Comparison of ENCODE assay signal across 8 cellular contexts in genomic region chr10:12041766-12042408, GRCh38. TPM values are rescaled to one million over a fixed set of nuclear protein-coding genes. Genes with fewer than 3 reads are reported as not detected.
DNase-seq lines count a peak whose midpoint lies in the region; ATAC-seq and TF ChIP-seq lines count a peak whose summit lies in the region.

No MANE protein-coding gene starts in this region.

- H3K36me3 Mint-ChIP-seq in activated naive CD4-positive, alpha-beta T cell treated with anti-CD3 and anti-CD28 coated beads, Interleukin-2, amount 50 U/mL, for 72 hours, result peaks cover 15 to 18% of the 10 kb centered on the region in 2 donors

- ATAC-seq in activated naive CD4-positive, alpha-beta T cell treated with anti-CD3 and anti-CD28 coated beads, Interleukin-2, amount 50 U/mL, for 72 hours, result peak; percentile 11 to 39

- no peaks in the 10 kb centered on the region for H3K9me3 ChIP-seq in iPS DF 6.9 (ENCODE audit: control insufficient read depth, insufficient read depth, low read length)

- H3K4me1 ChIP-seq in iPS DF 6.9 (ENCODE audit: control insufficient read depth, insufficient read depth, low read length), result no peaks in the 10 kb centered on the region

- H3K27me3 ChIP-seq in iPS DF 6.9 (ENCODE audit: control insufficient read depth, insufficient read depth, low read length), result no peaks in the 10 kb centered on the region

- WGBS in iPS DF 6.9 (ENCODE audit: insufficient coverage, insufficient read length), result no CpG with 5 or more reads among the region's 26 CpGs

- H3K27ac Mint-ChIP-seq in activated naive CD4-positive, alpha-beta T cell treated with anti-CD3 and anti-CD28 coated beads, Interleukin-2, amount 50 U/mL, for 72 hours, result peak overlapping the region; percentile 94 to 100

- DNase-seq in A172 (ENCODE audit: low spot score) (peak; percentile 46), NCI-H146 treated with DMSO at 0.1 percent for 48 hours (lab: John Stamatoyannopoulos, UW; ENCODE audit: unreplicated experiment) (peak; percentile 14), iPS DF 6.9 (ENCODE audit: low read depth, low spot score) (no peak), skeletal muscle cell (ENCODE audit: low read depth) (no peak), OCI-M2 (lab: John Stamatoyannopoulos, UW; ENCODE audit: unreplicated experiment) (no peak), SKM-1 treated with dmso at 0.1 percent for 144 hours (lab: John Stamatoyannopoulos, UW; ENCODE audit: unreplicated experiment) (no peak)
- peak; percentile 37 to 59 for DNase-seq in activated naive CD4-positive, alpha-beta T cell treated with anti-CD3 and anti-CD28 coated beads, Interleukin-2, amount 50 U/mL, for 72 hours (ENCODE audit: low spot score in 2 of 2)

- H3K4me3 ChIP-seq in GM12875 (ENCODE audit: low read depth, low read length), result peak overlapping the region; percentile 98
- H3K4me3 ChIP-seq in iPS DF 6.9 (ENCODE audit: low read length), result peak overlapping the region; percentile 92
- peak overlapping the region; percentile 98 for H3K4me3 ChIP-seq in skeletal muscle cell (ENCODE audit: low read depth, low read length)

- no peaks in the 10 kb centered on the region for H3K36me3 ChIP-seq in iPS DF 6.9 (ENCODE audit: control insufficient read depth, insufficient read depth, low read length)

- no peak for TF ChIP-seq CTCF in GM12875 (IDR thresholded peaks at IDR 0.05; ENCODE audit: borderline replicate concordance, insufficient read depth, low read depth, low read length)

- H3K9me3 Mint-ChIP-seq in activated naive CD4-positive, alpha-beta T cell treated with anti-CD3 and anti-CD28 coated beads, Interleukin-2, amount 50 U/mL, for 72 hours, result peaks cover 0 to 4% of the 10 kb centered on the region in 2 donors

- no peak overlapping the region for H3K27ac ChIP-seq in iPS DF 6.9 (ENCODE audit: low read length)

RNA-seq across cellular contexts. Expression of gene UPF2, which starts 0.7 kb away (rescaled TPM):
- 16.8 and 18.7 TPM in 2 replicates for total RNA-seq in A172 (2014; rRNA removed; shearing (Covaris generic))
- total RNA-seq in activated naive CD4-positive, alpha-beta T cell treated with anti-CD3 and anti-CD28 coated beads, Interleukin-2, amount 50 U/mL, for 72 hours, result 10 to 100 TPM; 40.1 to 42.8 TPM

RNA-seq across cellular contexts. Expression of gene DHTKD1, which starts 26.9 kb away (rescaled TPM):
- 21.0 and 22.3 TPM in 2 replicates for total RNA-seq in A172 (2014; rRNA removed; shearing (Covaris generic))
- total RNA-seq in activated naive CD4-positive, alpha-beta T cell treated with anti-CD3 and anti-CD28 coated beads, Interleukin-2, amount 50 U/mL, for 72 hours, result 10 to 100 TPM; 19.8 to 27.0 TPM

Comparison
In these comparisons a context has a peak if more than half of its experiments do, and no peak if none do; other contexts are left out.
1. DNase-seq: peak in A172 (single experiment), NCI-H146 treated with DMSO at 0.1 percent for 48 hours (single experiment) and activated naive CD4-positive, alpha-beta T cell treated with anti-CD3 and anti-CD28 coated beads, Interleukin-2, amount 50 U/mL, for 72 hours (2 of 2); none in iPS DF 6.9 (single experiment), skeletal muscle cell (single experiment), OCI-M2 (single experiment) and SKM-1 treated with dmso at 0.1 percent for 144 hours (single experiment).
2. Peak in every context shown above with its lines, with median percentiles within 50 percentile points of each other: H3K4me3 ChIP-seq.